ENCODE assay signal across 8 cellular contexts in genomic region chr4:164731827-164732474, GRCh38. TPM values are rescaled to one million over a fixed set of nuclear protein-coding genes. Genes with fewer than 3 reads are reported as not detected.
DNase-seq lines count a peak whose midpoint lies in the region; ATAC-seq, FAIRE-seq and TF ChIP-seq lines count a peak whose summit lies in the region.

No MANE protein-coding gene starts in this region.

- no TSS peak for BruUV-seq in K562 (replicated peaks; lab: Mats Ljungman, UMichigan)

- POLR2A ChIA-PET in K562 (lab: Yijun Ruan, JAX), result no interaction called here

- H2AFZ ChIP-seq in K562 (ENCODE audit: low read depth, low read length), result no peak overlapping the region

- peak; percentile 89 for FAIRE-seq in K562 (lab: Jason Lieb, UNC)

- no peak for TF ChIP-seq POLR2A in K562 (conservative IDR thresholded peaks at IDR 0.05)

- H3K4me1 ChIP-seq in K562 (replicated peaks in 1 of 2; ENCODE audit: control insufficient read depth in 2 of 2, insufficient read depth in 2 of 2, low read length in 2 of 2) (no peaks in the 10 kb centered on the region), aorta (ENCODE audit: control insufficient read depth in 1 of 2, insufficient read depth in 2 of 2, low read length in 2 of 2) (no peaks in the 10 kb centered on the region)

- TF ChIP-seq EP300 in K562 (IDR thresholded peaks at IDR 0.05; ENCODE audit: low read length), result no peak

- H3K9ac ChIP-seq in K562 (ENCODE audit: insufficient read depth in 1 of 2, low read depth in 2 of 2, low read length in 2 of 2), result no peak overlapping the region

- H3K36me3 ChIP-seq in K562 (ENCODE audit: control insufficient read depth, insufficient read depth, low read length), result no peaks in the 10 kb centered on the region
- H3K36me3 ChIP-seq in aorta (ENCODE audit: control insufficient read depth in 1 of 2, insufficient read depth in 2 of 2, low read length in 1 of 2), result no peaks in the 10 kb centered on the region

- TF ChIP-seq CTCF in K562 (IDR thresholded peaks at IDR 0.05 in 2 of 3, conservative IDR thresholded peaks at IDR 0.05 in 1 of 3; ENCODE audit: insufficient read depth in 2 of 3, low read depth in 1 of 3, low read length in 3 of 3), result peak; percentile 70 to 82 (median 77)

- H3K4me2 ChIP-seq in K562 (ENCODE audit: insufficient read depth, low read length), result no peak overlapping the region

- H3K27ac ChIP-seq in K562 (ENCODE audit: extremely low read depth, low read depth, low read length), result no peak overlapping the region
- no peak overlapping the region for H3K27ac ChIP-seq in aorta (ENCODE audit: low read depth in 1 of 2, low read length in 2 of 2)

- H4K20me1 ChIP-seq in K562 (replicated peaks; ENCODE audit: control insufficient read depth, insufficient read depth, low read length), result no peaks in the 10 kb centered on the region

- intact Hi-C loops in K562 (cut with micrococcal nuclease) (loop anchor here (1.0 to 10.0 kb wide), 3 partner anchors 1057 to 1248 kb away; no protein-coding TSS in a partner anchor), aorta (cut with DNase I) (loop anchor here in 1 of 2 donors (5.0 kb wide), 1 partner anchor 1180 kb away; no protein-coding TSS in a partner anchor)

- ATAC-seq in GM19467 (IDR thresholded peaks at IDR 0.05; ENCODE audit: unreplicated experiment), result peak; percentile 81
- peak; percentile 79 for ATAC-seq in K562
- no peak for ATAC-seq in aorta (ENCODE audit: low FRiP score)

- H3K79me2 ChIP-seq in K562 (ENCODE audit: control insufficient read depth, insufficient read depth, low read length), result no peaks in the 10 kb centered on the region

- H3K27me3 ChIP-seq in K562 (ENCODE audit: control insufficient read depth in 2 of 2, insufficient read depth in 2 of 2, low read length in 2 of 2), result no peaks in the 10 kb centered on the region
- no peaks in the 10 kb centered on the region for H3K27me3 ChIP-seq in aorta (ENCODE audit: control insufficient read depth in 1 of 2, insufficient read depth in 2 of 2, low read length in 1 of 2)

- TF ChIP-seq RAD21 in K562 (CRISPR knock-in tag; conservative IDR thresholded peaks at IDR 0.05 in 1 of 2, IDR thresholded peaks at IDR 0.05 in 1 of 2), result peak; percentile 73 to 81

- H3K9me3 ChIP-seq in K562 (replicated peaks; ENCODE audit: control insufficient read depth, insufficient read depth, low read depth, low read length), result no peaks in the 10 kb centered on the region
- no peaks in the 10 kb centered on the region for H3K9me3 ChIP-seq in aorta (ENCODE audit: control insufficient read depth, low read length)

- DNase-seq in EL (peak; percentile 27), HPDE6-E6E7 (ENCODE audit: extremely low spot score) (peak; percentile 54), T follicular helper cell (ENCODE audit: low read depth) (peak; percentile 19), K562 (ENCODE audit: extremely low read depth in 1 of 4, low spot score in 3 of 4) (peak; percentile 57 to 67 (median 64)), iPS-NIHi11 (ENCODE audit: low spot score) (peak; percentile 75), aorta (no peak)
- peak; percentile 57 for DNase-seq in stimulated activated CD4-positive, alpha-beta T cell treated with anti-CD3 and anti-CD28 coated beads, Interleukin-15, amount 100 ng/mL, for 24 hours

- in situ Hi-C loops in K562 (cut with MboI), result loop anchor here (25.0 kb wide), 1 partner anchor 1170 kb away; no protein-coding TSS in a partner anchor

- CTCF ChIA-PET in K562 (lab: Yijun Ruan, JAX; ENCODE audit: low intra/inter-chr PET ratio), result interaction anchor here (0.7 to 1.3 kb wide), 3 partner anchors 733 to 1187 kb away, joined by 3 to 5 read pairs (median 3); no protein-coding TSS in a partner anchor

- H3K4me3 ChIP-seq in K562 (no peak overlapping the region), aorta (ENCODE audit: low read length in 2 of 2) (no peak overlapping the region)

- H3K9me1 ChIP-seq in K562 (ENCODE audit: control insufficient read depth, insufficient read depth, low read length), result no peaks in the 10 kb centered on the region

- 3% methylated on average over 5 of the region's 5 CpGs for WGBS in K562 (ENCODE audit: insufficient coverage, low coverage, missing lambda C conversion rate)
- WGBS in aorta, 2 donors, result 29 to 30% methylated on average over 5 of the region's 5 CpGs

TF ChIP-seq in K562, 482 proteins besides CTCF, POLR2A, EP300 and RAD21 (continues in another document):
- TF ChIP-seq ZC3H11A (IDR thresholded peaks at IDR 0.05; ENCODE audit: low read depth, low read length) (no peak), ZBTB12 (CRISPR knock-in tag; IDR thresholded peaks at IDR 0.05) (no peak), KLF16 (IDR thresholded peaks at IDR 0.05) (0 out of 2 replicates have a peak, but pooled peaks have one; percentile 3), MXD1 (CRISPR knock-in tag; IDR thresholded peaks at IDR 0.05; ENCODE audit: borderline replicate concordance, poor library complexity, severe bottlenecking) (no peak), NFATC3 (IDR thresholded peaks at IDR 0.05) (no peak), BCL6 (CRISPR knock-in tag; IDR thresholded peaks at IDR 0.05) (no peak)

RNA-seq across cellular contexts. Expression of gene SMIM31, which starts 22.0 kb away (rescaled TPM):
- total RNA-seq in K562 (2011; cell fraction: chromatin; rRNA removed; ENCODE audit: low replicate concordance), result not detected in 2 replicates
- total RNA-seq in K562 (2011; cell fraction: nucleolus; rRNA removed), result not detected in 2 replicates
- not detected in 2 replicates for total RNA-seq in K562 (2011; cell fraction: nucleoplasm; rRNA removed)
- total RNA-seq in K562 (2014; rRNA removed) (not detected in 2 replicates), K562 (2014; rRNA removed; fragmentation: Illumina TruSeq; extraction: Trizol) (not detected in 2 replicates), K562 (2015; rRNA removed; fragmentation: Illumina TruSeq; extraction: Trizol) (not detected in 2 replicates), K562 (2021) (not detected in 2 replicates), aorta (not detected)
- polyA plus RNA-seq in K562 (2011; rRNA removed) (not detected in 2 replicates), K562 (2014; fragmentation: Illumina TruSeq; extraction: Trizol) (not detected in 2 replicates), K562 (2014; fragmentation: Nextera tagmentation; extraction: Ambion mirVana) (not detected), K562 (2014; rRNA removed) (not detected in 2 replicates), aorta (1 to 10 TPM in 1 of 2 donors, not detected in 1; 5.5 TPM)
- polyA plus RNA-seq in K562 (2011; cell fraction: cytosol; rRNA removed), result not detected in 2 replicates
- not detected in 2 replicates for polyA plus RNA-seq in K562 (2011; cell fraction: nucleus; rRNA removed)
- not detected in 2 replicates for polyA plus RNA-seq in K562 (2012)
- polyA minus RNA-seq in K562 (2011; rRNA and poly(A)+ RNA removed), result not detected in 2 replicates
- polyA minus RNA-seq in K562 (2011; cell fraction: cytosol; rRNA and poly(A)+ RNA removed), result not detected in 2 replicates
- not detected in 2 replicates for polyA minus RNA-seq in K562 (2011; cell fraction: nucleus; rRNA and poly(A)+ RNA removed)

Comparison
In these comparisons a context has a peak if more than half of its experiments do, and no peak if none do; other contexts are left out.
1. DNase-seq: peak in EL (single experiment), HPDE6-E6E7 (single experiment), T follicular helper cell (single experiment), K562 (4 of 4), iPS-NIHi11 (single experiment) and stimulated activated CD4-positive, alpha-beta T cell treated with anti-CD3 and anti-CD28 coated beads, Interleukin-15, amount 100 ng/mL, for 24 hours (single experiment); none in aorta (0 of 2).